In genomic region chr11:61183645-61184044, GRCh38 we compare ENCODE assay signal across 1 cellular context.
TF ChIP-seq lines count a peak whose summit lies in the region.

No MANE protein-coding gene starts in this region.

TF ChIP-seq in GM23338, 12 proteins besides CTCF, POLR2A, EP300 and RAD21 (continued from another document):
- no peak for TF ChIP-seq ZNF462 (CRISPR knock-in tag; IDR thresholded peaks at IDR 0.05)
- no peak for TF ChIP-seq EZH2 (IDR thresholded peaks at IDR 0.05; ENCODE audit: low read depth, unreplicated experiment)
- TF ChIP-seq ETS1 (IDR thresholded peaks at IDR 0.05), result no peak
- no peak for TF ChIP-seq ZNF114 (CRISPR knock-in tag; IDR thresholded peaks at IDR 0.05)
- TF ChIP-seq STAT1 (IDR thresholded peaks at IDR 0.05; ENCODE audit: unreplicated experiment), result no peak
- no peak for TF ChIP-seq ZNF331 (CRISPR knock-in tag; IDR thresholded peaks at IDR 0.05; ENCODE audit: low read depth)
- no peak for TF ChIP-seq JUNB (IDR thresholded peaks at IDR 0.05; ENCODE audit: unreplicated experiment)
- no peak for TF ChIP-seq REST (IDR thresholded peaks at IDR 0.05; ENCODE audit: unreplicated experiment)
- TF ChIP-seq EZH2phosphoT487 (IDR thresholded peaks at IDR 0.05; ENCODE audit: unreplicated experiment), result no peak
- TF ChIP-seq NANOG (IDR thresholded peaks at IDR 0.05; ENCODE audit: borderline replicate concordance), result no peak
- TF ChIP-seq CREB1 (CRISPR knock-in tag; IDR thresholded peaks at IDR 0.05; ENCODE audit: low read depth), result no peak
